13 cellular contexts compared by ENCODE assay signal in genomic region chr19:55479451-55480230, GRCh38. TPM values are rescaled to one million over a fixed set of nuclear protein-coding genes. Genes with fewer than 3 reads are reported as not detected.
DNase-seq lines count a peak whose midpoint lies in the region; ATAC-seq and TF ChIP-seq lines count a peak whose summit lies in the region.
"Had no signal": no experiment of that assay in that cellular context is flagged by ENCODE, and none has a peak within 500 bp of the region (broad histone marks: within the 10 kb centered on the region; RNA-seq: fewer than 3 reads in every experiment).

No MANE protein-coding gene starts in this region.

- peaks cover 20% of the 10 kb centered on the region for H3K4me1 Mint-ChIP-seq in glutamatergic neuron (ENCODE audit: low read depth, unreplicated experiment)
- H3K4me1 Mint-ChIP-seq in stimulated activated effector memory CD8-positive, alpha-beta T cell treated with anti-CD3 and anti-CD28 coated beads, Interleukin-12 subunit alpha, Interleukin-12 subunit beta, amount 100 ng/mL, for 72 hours = peaks cover 33% of the 10 kb centered on the region

- no peaks in the 10 kb centered on the region for H3K9me3 ChIP-seq in right cardiac atrium (ENCODE audit: control insufficient read depth, low read length)
- no peaks in the 10 kb centered on the region for H3K9me3 ChIP-seq in left ventricle myocardium inferior (replicated peaks)
- H3K9me3 ChIP-seq in NT2/D1 (ENCODE audit: insufficient read depth, low read length) = no peaks in the 10 kb centered on the region
- no peaks in the 10 kb centered on the region for H3K9me3 ChIP-seq in mammary epithelial cell (replicated peaks; ENCODE audit: insufficient read depth, low read length)

- intact Hi-C loops in right cardiac atrium (cut with DNase I) (no loop called here), left ventricle myocardium inferior (cut with micrococcal nuclease) (no loop called here), mammary epithelial cell (cut with micrococcal nuclease) (no loop called here)

- H4K20me1 ChIP-seq in mammary epithelial cell (ENCODE audit: insufficient read depth, low read length) = no peaks in the 10 kb centered on the region

- no peak overlapping the region for H3K4me2 ChIP-seq in mammary epithelial cell (ENCODE audit: insufficient read depth, low read depth, low read length)

- DNase-seq in right cardiac atrium = peak in 2 of 3 donors; percentile 31 to 63
- DNase-seq in left ventricle myocardium inferior = no peak
- no peak for DNase-seq in NT2/D1 (ENCODE audit: low read depth, low spot score)
- no peak for DNase-seq in glutamatergic neuron
- no peak for DNase-seq in stimulated activated effector memory CD8-positive, alpha-beta T cell treated with anti-CD3 and anti-CD28 coated beads, Interleukin-12 subunit alpha, Interleukin-12 subunit beta, amount 100 ng/mL, for 72 hours (ENCODE audit: low spot score in 2 of 2)
- no peak for DNase-seq in mammary epithelial cell
- no peak for DNase-seq in NCI-H524 treated with DMSO at 0.1 percent for 48 hours (lab: John Stamatoyannopoulos, UW)
- DNase-seq: activated CD4-positive, alpha-beta T cell treated with anti-CD3 and anti-CD28 coated beads, Interleukin-2, amount 50 U/mL, for 4 hours; left cardiac atrium; NCI-H187; stimulated activated CD4-positive, alpha-beta T cell treated with anti-CD3 and anti-CD28 coated beads, Interleukin-15, amount 100 ng/mL, for 24 hours had no signal

- no peak overlapping the region for H3K4me3 ChIP-seq in right cardiac atrium (ENCODE audit: low read length)
- H3K4me3 ChIP-seq in left ventricle myocardium inferior = no peak overlapping the region
- H3K4me3 ChIP-seq in NT2/D1 (ENCODE audit: insufficient read length, low read depth) = no peak overlapping the region
- no peak overlapping the region for H3K4me3 ChIP-seq in mammary epithelial cell (replicated peaks in 1 of 3; ENCODE audit: insufficient read depth in 1 of 3, low read depth in 2 of 3, low read length in 3 of 3)

- 67% methylated on average over 15 of the region's 15 CpGs for WGBS in right cardiac atrium
- WGBS in mammary epithelial cell (ENCODE audit: low coverage, missing lambda C conversion rate) = 81% methylated on average over 14 of the region's 15 CpGs

- dilution Hi-C loops in mammary epithelial cell (cut with HindIII; ENCODE audit: low sequenced_read_pairs) = loop anchor here (10.0 kb wide), 4 partner anchors 125 to 405 kb away; partner anchors contain the start of genes COX6B2, EPS8L1 and PPP1R12C

- CTCF ChIA-PET in mammary epithelial cell (lab: Charles Lee; ENCODE audit: low non-redundant PET) = no interaction called here

- no peak overlapping the region for H2AFZ ChIP-seq in mammary epithelial cell (ENCODE audit: low read depth, low read length)

- TF ChIP-seq CTCF in left ventricle myocardium inferior (IDR thresholded peaks at IDR 0.05; ENCODE audit: borderline replicate concordance) (no peak), glutamatergic neuron (IDR thresholded peaks at IDR 0.05; ENCODE audit: partially characterized antibody, unreplicated experiment) (no peak), mammary epithelial cell (conservative IDR thresholded peaks at IDR 0.05 in 1 of 2, IDR thresholded peaks at IDR 0.05 in 1 of 2; ENCODE audit: extremely low read depth in 1 of 2, insufficient read depth in 1 of 2, low read depth in 1 of 2, low read length in 2 of 2) (no peak)

- H3K27me3 Mint-ChIP-seq in glutamatergic neuron (ENCODE audit: unreplicated experiment) = peaks cover 12% of the 10 kb centered on the region

- ATAC-seq in right cardiac atrium (no peak), HG03432 (IDR thresholded peaks at IDR 0.05; ENCODE audit: unreplicated experiment) (no peak)
- no peak for ATAC-seq in stimulated activated effector memory CD8-positive, alpha-beta T cell treated with anti-CD3 and anti-CD28 coated beads, Interleukin-12 subunit alpha, Interleukin-12 subunit beta, amount 100 ng/mL, for 72 hours
- ATAC-seq: left cardiac atrium had no signal

- H3K9ac ChIP-seq in NT2/D1 (ENCODE audit: insufficient read length, low read depth) = peak overlapping the region; percentile 10
- no peak overlapping the region for H3K9ac ChIP-seq in mammary epithelial cell (ENCODE audit: insufficient read depth, low read length)

- H3K27ac ChIP-seq in right cardiac atrium (ENCODE audit: low read length) (peak overlapping the region; percentile 81), left ventricle myocardium inferior (replicated peaks) (no peak overlapping the region), mammary epithelial cell (ENCODE audit: insufficient read depth, low read depth, low read length) (no peak overlapping the region)

- peaks cover 18% of the 10 kb centered on the region for H3K9me3 Mint-ChIP-seq in glutamatergic neuron (ENCODE audit: unreplicated experiment)
- no peaks in the 10 kb centered on the region for H3K9me3 Mint-ChIP-seq in stimulated activated effector memory CD8-positive, alpha-beta T cell treated with anti-CD3 and anti-CD28 coated beads, Interleukin-12 subunit alpha, Interleukin-12 subunit beta, amount 100 ng/mL, for 72 hours

- H3K4me3 Mint-ChIP-seq in glutamatergic neuron (ENCODE audit: unreplicated experiment) = peak overlapping the region; percentile 92
- H3K4me3 Mint-ChIP-seq in stimulated activated effector memory CD8-positive, alpha-beta T cell treated with anti-CD3 and anti-CD28 coated beads, Interleukin-12 subunit alpha, Interleukin-12 subunit beta, amount 100 ng/mL, for 72 hours = peak overlapping the region; percentile 85

- H3K4me1 ChIP-seq in right cardiac atrium (ENCODE audit: control insufficient read depth, insufficient read depth, low read length) (peaks cover 4% of the 10 kb centered on the region), left ventricle myocardium inferior (peaks cover 51% of the 10 kb centered on the region), NT2/D1 (ENCODE audit: insufficient read depth, insufficient read length) (peaks cover 8% of the 10 kb centered on the region), mammary epithelial cell (ENCODE audit: insufficient read depth, low read length) (peaks cover 24% of the 10 kb centered on the region)

- no TSS peak for BruUV-seq in mammary epithelial cell (replicated peaks; lab: Mats Ljungman, UMichigan)

- no peaks in the 10 kb centered on the region for H3K27me3 ChIP-seq in right cardiac atrium (ENCODE audit: control insufficient read depth, insufficient read depth)
- H3K27me3 ChIP-seq in left ventricle myocardium inferior (ENCODE audit: low read depth) = no peaks in the 10 kb centered on the region
- no peaks in the 10 kb centered on the region for H3K27me3 ChIP-seq in NT2/D1 (ENCODE audit: insufficient read depth, insufficient read length)
- no peaks in the 10 kb centered on the region for H3K27me3 ChIP-seq in mammary epithelial cell (ENCODE audit: insufficient read depth, low read length)

- H3K36me3 Mint-ChIP-seq in glutamatergic neuron (ENCODE audit: unreplicated experiment) = no peaks in the 10 kb centered on the region
- peaks cover 27% of the 10 kb centered on the region for H3K36me3 Mint-ChIP-seq in stimulated activated effector memory CD8-positive, alpha-beta T cell treated with anti-CD3 and anti-CD28 coated beads, Interleukin-12 subunit alpha, Interleukin-12 subunit beta, amount 100 ng/mL, for 72 hours

- peaks cover 42% of the 10 kb centered on the region for H3K79me2 ChIP-seq in mammary epithelial cell (ENCODE audit: insufficient read depth, low read length)

- peak overlapping the region; percentile 4 for H3K27ac Mint-ChIP-seq in glutamatergic neuron (ENCODE audit: unreplicated experiment)
- H3K27ac Mint-ChIP-seq in stimulated activated effector memory CD8-positive, alpha-beta T cell treated with anti-CD3 and anti-CD28 coated beads, Interleukin-12 subunit alpha, Interleukin-12 subunit beta, amount 100 ng/mL, for 72 hours = peak overlapping the region; percentile 48

- in situ Hi-C loops in mammary epithelial cell (cut with MboI; ENCODE audit: low sequenced_read_pairs in 2 of 2) = no loop called here

- peaks cover 25% of the 10 kb centered on the region for H3K36me3 ChIP-seq in left ventricle myocardium inferior
- H3K36me3 ChIP-seq in NT2/D1 (ENCODE audit: insufficient read depth, insufficient read length, low read length) = peaks cover 6% of the 10 kb centered on the region
- H3K36me3 ChIP-seq in mammary epithelial cell (ENCODE audit: insufficient read depth, low read length) = no peaks in the 10 kb centered on the region

RNA-seq across cellular contexts. Expression of gene ZNF628, which starts 3.2 kb away (rescaled TPM):
- total RNA-seq in right cardiac atrium (1 to 10 TPM; 5.6 to 8.1 (median 6.7) TPM), left ventricle myocardium inferior (5.4 TPM), glutamatergic neuron (ENCODE audit: unreplicated experiment) (13.7 TPM), mammary epithelial cell (1 to 10 TPM; 2.7 to 10.0 TPM)
- polyA plus RNA-seq in right cardiac atrium (7.7 TPM), mammary epithelial cell (1.7 TPM)
- 0.62 TPM for polyA minus RNA-seq in mammary epithelial cell

RNA-seq across cellular contexts. Expression of gene NAT14, which starts 5.3 kb away (rescaled TPM):
- total RNA-seq in right cardiac atrium (10 to 100 TPM; 13.6 to 20.8 (median 15.0) TPM), left ventricle myocardium inferior (5.2 TPM), glutamatergic neuron (ENCODE audit: unreplicated experiment) (125 TPM), mammary epithelial cell (10 to 100 TPM in 1 of 2 donors, 1 to 10 TPM in 1; 5.0 to 26.3 TPM)
- polyA plus RNA-seq in right cardiac atrium (15.8 TPM), mammary epithelial cell (11.4 TPM)
- polyA minus RNA-seq in mammary epithelial cell = 1.4 TPM

RNA-seq across cellular contexts. Expression of gene SSC5D, which starts 8.6 kb away (rescaled TPM):
- total RNA-seq in right cardiac atrium (10 to 100 TPM in 1 of 4 donors, 1 to 10 TPM in 3; 6.8 to 10.2 (median 8.1) TPM), left ventricle myocardium inferior (3.7 TPM), glutamatergic neuron (ENCODE audit: unreplicated experiment) (7.6 TPM), mammary epithelial cell (under 1 TPM; 0.09 to 0.50 TPM)
- polyA plus RNA-seq in right cardiac atrium (4.4 TPM), mammary epithelial cell (not detected)
- polyA minus RNA-seq in mammary epithelial cell = not detected

RNA-seq across cellular contexts. Expression of gene C19orf85, which starts 15.1 kb away (rescaled TPM):
- total RNA-seq in right cardiac atrium = not detected
- polyA plus RNA-seq in right cardiac atrium = not detected
- not detected for total RNA-seq in left ventricle myocardium inferior
- total RNA-seq in glutamatergic neuron (ENCODE audit: unreplicated experiment) = not detected
- total RNA-seq in mammary epithelial cell = not detected
- not detected for polyA plus RNA-seq in mammary epithelial cell
- not detected for polyA minus RNA-seq in mammary epithelial cell
- total RNA-seq: left cardiac atrium, NCI-H460 had no signal

RNA-seq across cellular contexts. Expression of gene ISOC2, which starts 18.2 kb away (rescaled TPM):
- total RNA-seq in right cardiac atrium (10 to 100 TPM; 49.6 to 73.9 (median 62.0) TPM), left ventricle myocardium inferior (52.6 TPM), glutamatergic neuron (ENCODE audit: unreplicated experiment) (24.9 TPM), mammary epithelial cell (10 to 100 TPM; 38.9 to 65.0 TPM)
- polyA plus RNA-seq in right cardiac atrium (111 TPM), mammary epithelial cell (55.7 TPM)
- polyA minus RNA-seq in mammary epithelial cell = 17.0 TPM

Comparison
In these comparisons a context has a peak if more than half of its experiments do, and no peak if none do; other contexts are left out.
1. DNase-seq: peak in right cardiac atrium (2 of 3); none in left ventricle myocardium inferior (single experiment), NT2/D1 (single experiment), glutamatergic neuron (single experiment), stimulated activated effector memory CD8-positive, alpha-beta T cell treated with anti-CD3 and anti-CD28 coated beads, Interleukin-12 subunit alpha, Interleukin-12 subunit beta, amount 100 ng/mL, for 72 hours (0 of 2), mammary epithelial cell (single experiment) and NCI-H524 treated with DMSO at 0.1 percent for 48 hours (single experiment).